8 cellular contexts compared by ENCODE assay signal in genomic region chr22:29072193-29072978, GRCh38.
A peak's percentile ranks its signal among the peaks of the same experiment; 100 is the strongest.
DNase-seq lines count a peak whose midpoint lies in the region; ATAC-seq lines count a peak whose summit lies in the region.

No MANE protein-coding gene starts in this region.

- no peaks in the 10 kb centered on the region for H3K9me3 ChIP-seq in effector memory CD4-positive, alpha-beta T cell (ENCODE audit: control insufficient read depth, low read length)

- H3K4me1 Mint-ChIP-seq in memory B cell, result peaks cover 16% of the 10 kb centered on the region

- no peak overlapping the region for H3K27ac ChIP-seq in effector memory CD4-positive, alpha-beta T cell (ENCODE audit: insufficient read depth, low read length, poor library complexity, severe bottlenecking)

- H3K27me3 Mint-ChIP-seq in memory B cell, result peaks cover 31% of the 10 kb centered on the region

- DNase-seq in AG08395 (ENCODE audit: low spot score), result peak; percentile 95
- peak; percentile 87 for DNase-seq in GM19238 (ENCODE audit: insufficient read length, low spot score)
- DNase-seq in NCI-H82 (lab: John Stamatoyannopoulos, UW), result peak; percentile 82
- DNase-seq in activated CD8-positive, alpha-beta memory T cell treated with anti-CD3 and anti-CD28 coated beads for 4 hours (ENCODE audit: low read depth in 2 of 2), result peak; percentile 50 to 55
- peak; percentile 72 to 76 (median 74) for DNase-seq in effector memory CD4-positive, alpha-beta T cell
- DNase-seq in memory B cell (ENCODE audit: low spot score in 2 of 2), result peak; percentile 67 to 76
- DNase-seq in stimulated activated CD4-positive, alpha-beta T cell treated with anti-CD3 and anti-CD28 coated beads, TNF-alpha, amount 100 ng/mL, for 4 hours (ENCODE audit: low read depth in 3 of 3), result peak; percentile 59 to 74 (median 70)

- no peaks in the 10 kb centered on the region for H3K9me3 Mint-ChIP-seq in memory B cell

- peaks cover 25% of the 10 kb centered on the region for H3K4me1 ChIP-seq in effector memory CD4-positive, alpha-beta T cell (ENCODE audit: control insufficient read depth, insufficient read depth, low read length, poor library complexity, severe bottlenecking)

- H3K27ac Mint-ChIP-seq in memory B cell, result no peak overlapping the region

- H3K36me3 Mint-ChIP-seq in memory B cell, result no peaks in the 10 kb centered on the region

- peak overlapping the region; percentile 49 for H3K4me3 ChIP-seq in effector memory CD4-positive, alpha-beta T cell (ENCODE audit: insufficient read depth, low read depth, low read length, poor library complexity, severe bottlenecking)

- H3K36me3 ChIP-seq in effector memory CD4-positive, alpha-beta T cell (ENCODE audit: control insufficient read depth, insufficient read depth, low read length), result no peaks in the 10 kb centered on the region

- peak overlapping the region; percentile 70 for H3K4me3 Mint-ChIP-seq in memory B cell

- ATAC-seq in HG03432 (IDR thresholded peaks at IDR 0.05; ENCODE audit: unreplicated experiment) (peak; percentile 90), memory B cell (ENCODE audit: low read depth) (peak; percentile 98)

- H3K27me3 ChIP-seq in effector memory CD4-positive, alpha-beta T cell (replicated peaks; ENCODE audit: control insufficient read depth, insufficient read depth, low read length, poor library complexity, severe bottlenecking), result peaks cover 30% of the 10 kb centered on the region
